In genomic region chr1:29575826-29576225, GRCh38 we compare ENCODE assay signal across 19 cellular contexts.
DNase-seq lines count a peak whose midpoint lies in the region; ATAC-seq, FAIRE-seq and TF ChIP-seq lines count a peak whose summit lies in the region.
"Had no signal": no experiment of that assay in that cellular context is flagged by ENCODE, and none has a peak within 500 bp of the region (broad histone marks: within the 10 kb centered on the region; RNA-seq: fewer than 3 reads in every experiment).

No MANE protein-coding gene starts in this region.

- FAIRE-seq in keratinocyte (lab: Jason Lieb, UNC): peak; percentile 13
- FAIRE-seq: K562 had no signal

- ATAC-seq in HG02870 (IDR thresholded peaks at IDR 0.05; ENCODE audit: unreplicated experiment): no peak
- ATAC-seq: K562, T-helper 17 cell had no signal

- no peak overlapping the region for H3K27ac ChIP-seq in keratinocyte (ENCODE audit: control insufficient read depth, insufficient read depth, low read length)
- H3K27ac ChIP-seq: 22Rv1, PC-9 had no signal

- no peak for TF ChIP-seq CTCF in keratinocyte (optimal IDR thresholded peaks at IDR 0.05 in 1 of 3, IDR thresholded peaks at IDR 0.05 in 1 of 3, conservative IDR thresholded peaks at IDR 0.05 in 1 of 3; ENCODE audit: extremely low read depth in 1 of 3, insufficient read depth in 2 of 3, low read length in 3 of 3)

- dilution Hi-C loops in keratinocyte (cut with MboI; ENCODE audit: extremely low pct_ligation_motif_present, low sequenced_read_pairs): no loop called here

- DNase-seq in NCI-H1105 treated with DMSO at 0.1 percent for 48 hours (lab: John Stamatoyannopoulos, UW): peak; percentile 10
- no peak for DNase-seq in NCI-H1105 (lab: John Stamatoyannopoulos, UW)
- DNase-seq in HT1080 (ENCODE audit: low read depth): peak; percentile 62
- peak; percentile 32 for DNase-seq in SK-MEL-5 (ENCODE audit: low read depth, low spot score)
- DNase-seq in keratinocyte (ENCODE audit: low read depth, low spot score): no peak
- no peak for DNase-seq in dedifferentiated amniotic fluid mesenchymal stem cell (ENCODE audit: extremely low spot score)
- no peak for DNase-seq in cerebellar cortex (ENCODE audit: low spot score)
- DNase-seq: COR-L47, DMS 273 treated with DMSO at 0.1 percent for 48 hours, DND-41, H7, NCI-H1436 treated with DMSO at 0.1 percent for 48 hours, NCI-H446 treated with DMSO at 0.1 percent for 48 hours, NCI-H774, PC-9, T-helper 17 cell had no signal

- peaks cover 1% of the 10 kb centered on the region for H3K9me1 ChIP-seq in keratinocyte (ENCODE audit: control insufficient read depth, extremely low read depth, insufficient read depth, low read length)

- H3K4me2 ChIP-seq in keratinocyte (ENCODE audit: control insufficient read depth, extremely low read depth, insufficient read depth, low read depth, low read length): no peak overlapping the region
- H3K4me2 ChIP-seq: PC-9 had no signal

- no peak overlapping the region for H3K4me3 ChIP-seq in keratinocyte (ENCODE audit: control insufficient read depth in 2 of 3, extremely low read depth in 1 of 3, insufficient read depth in 2 of 3, low read depth in 1 of 3, low read length in 3 of 3)
- H3K4me3 ChIP-seq: K562, PC-9 had no signal

- no peaks in the 10 kb centered on the region for H3K27me3 ChIP-seq in keratinocyte (ENCODE audit: control insufficient read depth, extremely low read depth, insufficient read depth, low read length)

- no peaks in the 10 kb centered on the region for H3K79me2 ChIP-seq in keratinocyte (ENCODE audit: control insufficient read depth, insufficient read depth, low read length)

- H4K20me1 ChIP-seq in keratinocyte (ENCODE audit: control insufficient read depth, extremely low read depth, insufficient read depth, low read length): no peaks in the 10 kb centered on the region

- H3K9me3 ChIP-seq in keratinocyte (ENCODE audit: control insufficient read depth, low read depth, low read length): no peaks in the 10 kb centered on the region

- no peaks in the 10 kb centered on the region for H3K36me3 ChIP-seq in keratinocyte (ENCODE audit: control insufficient read depth in 2 of 2, extremely low read depth in 1 of 2, insufficient read depth in 2 of 2, low read length in 2 of 2)

- in situ Hi-C loops in SK-MEL-5 (cut with HindIII; ENCODE audit: low pct_unique_long_range_greater_than_20kb, low sequenced_read_pairs): no loop called here

- peaks cover 46% of the 10 kb centered on the region for H3K4me1 ChIP-seq in keratinocyte (ENCODE audit: control insufficient read depth, extremely low read depth, insufficient read depth, low read length)

- H2AFZ ChIP-seq in keratinocyte (ENCODE audit: control insufficient read depth, low read length): no peak overlapping the region
- H2AFZ ChIP-seq: PC-9 had no signal

- H3K9ac ChIP-seq in keratinocyte (ENCODE audit: control insufficient read depth, extremely low read depth, insufficient read depth, low read length): no peak overlapping the region

Comparison
In these comparisons a context has a peak if more than half of its experiments do, and no peak if none do; other contexts are left out.
1. DNase-seq: peak in NCI-H1105 treated with DMSO at 0.1 percent for 48 hours (single experiment), HT1080 (single experiment) and SK-MEL-5 (single experiment); none in NCI-H1105 (single experiment), keratinocyte (single experiment), dedifferentiated amniotic fluid mesenchymal stem cell (single experiment) and cerebellar cortex (single experiment).